Comparison of ENCODE assay signal across 25 cellular contexts in genomic region chr12:104090685-104091084, GRCh38. TPM values are rescaled to one million over a fixed set of nuclear protein-coding genes. Genes with fewer than 3 reads are reported as not detected.
DNase-seq lines count a peak whose midpoint lies in the region; ATAC-seq and TF ChIP-seq lines count a peak whose summit lies in the region.
"Had no signal": no experiment of that assay in that cellular context is flagged by ENCODE, and none has a peak within 500 bp of the region (broad histone marks: within the 10 kb centered on the region; RNA-seq: fewer than 3 reads in every experiment).

No MANE protein-coding gene starts in this region.

- H3K4me1 ChIP-seq in MM.1S (ENCODE audit: low read length) = no peaks in the 10 kb centered on the region
- H3K4me1 ChIP-seq in transverse colon = no peaks in the 10 kb centered on the region
- H3K4me1 ChIP-seq: gastrocnemius medialis, parathyroid adenoma, sigmoid colon had no signal

- no peaks in the 10 kb centered on the region for H4K20me1 ChIP-seq in MM.1S (ENCODE audit: insufficient read depth, low read length)

- DNase-seq in natural killer cell (no peak), NB4 (ENCODE audit: low read depth) (peak; percentile 9), iPS DF 19.7 (ENCODE audit: low read depth, low spot score) (peak; percentile 5), MM.1S (no peak), transverse colon (no peak)
- DNase-seq in natural killer cell treated with Interleukin-12 subunit alpha and Interleukin-12 subunit beta and Interleukin-15 and Interleukin-18, amount 100 ng/mL, for 72 hours (ENCODE audit: low spot score) = no peak
- DNase-seq: activated CD4-positive, alpha-beta T cell treated with anti-CD3 and anti-CD28 coated beads for 4 hours; activated effector memory CD4-positive, alpha-beta T cell treated with anti-CD3 and anti-CD28 coated beads, Interleukin-2, amount 50 U/mL, for 16 hours; activated T-cell treated with anti-CD3 and anti-CD28 coated beads, Interleukin-2, amount 50 U/mL, for 1 hour; dermis blood vessel endothelial cell; DMS79; gastrocnemius medialis; HFFc6; hippocampal formation; NCI-H1092; NCI-H1930; NCI-H226; NCI-H69; sigmoid colon; stimulated activated naive CD4-positive, alpha-beta T cell treated with Interleukin-2 at 50 U/mL for 16 hours had no signal

- H2AFZ ChIP-seq in MM.1S (ENCODE audit: low read length) = no peak overlapping the region
- H2AFZ ChIP-seq: parathyroid adenoma had no signal

- no peaks in the 10 kb centered on the region for H3K27me3 Mint-ChIP-seq in natural killer cell (ENCODE audit: low read depth in 2 of 2)
- no peaks in the 10 kb centered on the region for H3K27me3 Mint-ChIP-seq in natural killer cell treated with Interleukin-12 subunit alpha and Interleukin-12 subunit beta and Interleukin-15 and Interleukin-18, amount 100 ng/mL, for 72 hours

- TF ChIP-seq CTCF in natural killer cell (IDR thresholded peaks at IDR 0.05) = no peak
- no peak for TF ChIP-seq CTCF in NB4 (IDR thresholded peaks at IDR 0.05; ENCODE audit: low read depth, low read length)
- no peak for TF ChIP-seq CTCF in MM.1S (IDR thresholded peaks at IDR 0.05; ENCODE audit: low read length)
- TF ChIP-seq CTCF in transverse colon (IDR thresholded peaks at IDR 0.05) = no peak

- no peak overlapping the region for H3K27ac Mint-ChIP-seq in natural killer cell
- no peak overlapping the region for H3K27ac Mint-ChIP-seq in natural killer cell treated with Interleukin-12 subunit alpha and Interleukin-12 subunit beta and Interleukin-15 and Interleukin-18, amount 100 ng/mL, for 72 hours
- H3K27ac Mint-ChIP-seq: nephron had no signal

- H3K27ac ChIP-seq in MM.1S (ENCODE audit: low read length) (no peak overlapping the region), transverse colon (no peak overlapping the region)
- H3K27ac ChIP-seq: C4-2B, gastrocnemius medialis, parathyroid adenoma, sigmoid colon had no signal

- no peak for TF ChIP-seq EP300 in transverse colon (IDR thresholded peaks at IDR 0.05; ENCODE audit: low read depth)

- 95 to 100% methylated on average over 1 of the region's 1 CpG for WGBS in transverse colon (ENCODE audit: low coverage in 1 of 2), 2 donors

- H3K27me3 ChIP-seq in MM.1S (replicated peaks; ENCODE audit: insufficient read depth, low read length) (no peaks in the 10 kb centered on the region), transverse colon (no peaks in the 10 kb centered on the region)
- H3K27me3 ChIP-seq: gastrocnemius medialis, sigmoid colon had no signal

- intact Hi-C loops in natural killer cell (cut with micrococcal nuclease) (no loop called here), transverse colon (cut with DNase I; ENCODE audit: low total_unique reads) (no loop called here)

- no peak overlapping the region for H3K4me2 ChIP-seq in MM.1S (ENCODE audit: low read depth, low read length)

- TF ChIP-seq POLR2A in NB4 (IDR thresholded peaks at IDR 0.05; ENCODE audit: extremely low read depth, insufficient read length) (no peak), transverse colon (IDR thresholded peaks at IDR 0.05) (no peak)

- no peak for ATAC-seq in natural killer cell
- ATAC-seq in natural killer cell treated with Interleukin-12 subunit alpha and Interleukin-12 subunit beta and Interleukin-15 and Interleukin-18, amount 100 ng/mL, for 72 hours = no peak
- ATAC-seq in HG02938 (IDR thresholded peaks at IDR 0.05; ENCODE audit: unreplicated experiment) = no peak
- ATAC-seq: gastrocnemius medialis had no signal

- H3K79me2 ChIP-seq in MM.1S (ENCODE audit: low read length) = no peaks in the 10 kb centered on the region
- H3K79me2 ChIP-seq: parathyroid adenoma had no signal

- H3K9ac ChIP-seq in MM.1S (ENCODE audit: low read length) = no peak overlapping the region
- H3K9ac ChIP-seq: parathyroid adenoma had no signal

- H3K36me3 ChIP-seq in MM.1S (replicated peaks; ENCODE audit: insufficient read depth, low read length) = peaks cover 3% of the 10 kb centered on the region; the same call in 1 of the 2 replicates
- H3K36me3 ChIP-seq in transverse colon = peaks cover 0 to 58% (median 26%) of the 10 kb centered on the region in 4 donors

- H3K9me3 ChIP-seq in MM.1S (replicated peaks; ENCODE audit: insufficient read depth, low read length) (no peaks in the 10 kb centered on the region), transverse colon (no peaks in the 10 kb centered on the region)
- H3K9me3 ChIP-seq: gastrocnemius medialis, sigmoid colon had no signal

- peak overlapping the region; percentile 9 for H3K4me3 Mint-ChIP-seq in natural killer cell
- no peak overlapping the region for H3K4me3 Mint-ChIP-seq in natural killer cell treated with Interleukin-12 subunit alpha and Interleukin-12 subunit beta and Interleukin-15 and Interleukin-18, amount 100 ng/mL, for 72 hours
- H3K4me3 Mint-ChIP-seq: HFFc6, nephron had no signal

- no peaks in the 10 kb centered on the region for H3F3A ChIP-seq in MM.1S (ENCODE audit: insufficient read depth, low read length)

- H3K4me3 ChIP-seq in NB4 (ENCODE audit: low read depth, low read length) (no peak overlapping the region), MM.1S (ENCODE audit: low read length) (no peak overlapping the region), transverse colon (no peak overlapping the region)
- H3K4me3 ChIP-seq: gastrocnemius medialis, sigmoid colon had no signal

- in situ Hi-C loops in transverse colon (cut with MboI; ENCODE audit: low pct_ligation_motif_present in 1 of 4, low pct_unique_long_range_greater_than_20kb in 1 of 4, low sequenced_read_pairs in 3 of 4) = no loop called here

- no peaks in the 10 kb centered on the region for H3K9me2 ChIP-seq in MM.1S (replicated peaks; ENCODE audit: insufficient read depth, low read length)

- H3K36me3 Mint-ChIP-seq in natural killer cell = peaks cover 31% of the 10 kb centered on the region
- peaks cover 24% of the 10 kb centered on the region for H3K36me3 Mint-ChIP-seq in natural killer cell treated with Interleukin-12 subunit alpha and Interleukin-12 subunit beta and Interleukin-15 and Interleukin-18, amount 100 ng/mL, for 72 hours

- no peaks in the 10 kb centered on the region for H3K4me1 Mint-ChIP-seq in natural killer cell
- peaks cover 0 to 7% of the 10 kb centered on the region in 2 donors for H3K4me1 Mint-ChIP-seq in natural killer cell treated with Interleukin-12 subunit alpha and Interleukin-12 subunit beta and Interleukin-15 and Interleukin-18, amount 100 ng/mL, for 72 hours (ENCODE audit: low read depth in 2 of 2)
- H3K4me1 Mint-ChIP-seq: nephron had no signal

- H3K9me3 Mint-ChIP-seq in natural killer cell = no peaks in the 10 kb centered on the region
- no peaks in the 10 kb centered on the region for H3K9me3 Mint-ChIP-seq in natural killer cell treated with Interleukin-12 subunit alpha and Interleukin-12 subunit beta and Interleukin-15 and Interleukin-18, amount 100 ng/mL, for 72 hours
- H3K9me3 Mint-ChIP-seq: HFFc6, nephron had no signal

RNA-seq across cellular contexts. Expression of gene HCFC2, which starts 26.4 kb away (rescaled TPM):
- total RNA-seq in natural killer cell (10 to 100 TPM; 20.3 to 24.4 (median 23.8) TPM), transverse colon (10 to 100 TPM; 13.3 to 46.4 (median 20.2) TPM)
- 10 to 100 TPM; 13.5 to 17.6 TPM for total RNA-seq in natural killer cell treated with Interleukin-12 subunit alpha and Interleukin-12 subunit beta and Interleukin-15 and Interleukin-18, amount 100 ng/mL, for 72 hours

RNA-seq across cellular contexts. Expression of gene GLT8D2, which starts 40.7 kb away (rescaled TPM):
- under 1 TPM; 0.19 to 0.48 (median 0.32) TPM for total RNA-seq in natural killer cell
- under 1 TPM in 1 of 2 donors, not detected in 1; 0.33 TPM for total RNA-seq in natural killer cell treated with Interleukin-12 subunit alpha and Interleukin-12 subunit beta and Interleukin-15 and Interleukin-18, amount 100 ng/mL, for 72 hours
- total RNA-seq in transverse colon = 10 to 100 TPM in 1 of 4 donors, 1 to 10 TPM in 3; 1.1 to 21.3 (median 3.8) TPM
- total RNA-seq: T-helper 2 cell treated with Interferon-gamma antibody and Interleukin-4, amounts not matched to agents 100 ng/mL and 5 ng/mL, for 36 hours had no signal

RNA-seq across cellular contexts. Expression of gene NFYB, which starts 47.3 kb away (rescaled TPM):
- total RNA-seq in natural killer cell (10 to 100 TPM; 13.3 to 17.4 (median 13.6) TPM), transverse colon (10 to 100 TPM in 3 of 4 donors, 1 to 10 TPM in 1; 9.4 to 26.0 (median 18.8) TPM)
- 10 to 100 TPM; 13.1 to 18.5 TPM for total RNA-seq in natural killer cell treated with Interleukin-12 subunit alpha and Interleukin-12 subunit beta and Interleukin-15 and Interleukin-18, amount 100 ng/mL, for 72 hours

Comparison
In these comparisons a context has a peak if more than half of its experiments do, and no peak if none do; other contexts are left out.
1. DNase-seq: peak in NB4 (single experiment) and iPS DF 19.7 (single experiment); none in natural killer cell (single experiment), natural killer cell treated with Interleukin-12 subunit alpha and Interleukin-12 subunit beta and Interleukin-15 and Interleukin-18, amount 100 ng/mL, for 72 hours (single experiment), MM.1S (single experiment) and transverse colon (single experiment).